Comparison of ENCODE assay signal across 1 cellular context in the genomic region with DNA sequence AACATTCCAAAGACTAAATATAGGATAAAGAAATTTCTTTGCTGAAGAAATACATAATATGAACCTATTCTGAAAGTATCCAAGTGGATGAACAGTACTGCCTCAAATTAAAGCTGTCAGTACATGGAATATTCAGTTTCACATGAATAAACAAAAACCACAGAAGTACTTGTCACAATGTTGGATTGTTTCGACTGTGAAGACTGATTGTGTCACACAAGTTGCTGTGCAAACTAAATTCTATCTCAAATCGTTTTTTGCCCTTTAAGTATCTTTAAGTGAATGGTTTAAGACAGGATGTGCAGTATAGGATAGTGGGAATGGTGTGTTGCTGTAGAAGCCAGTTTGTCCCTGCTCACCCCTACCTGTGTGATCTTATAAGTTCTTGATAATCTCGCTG.
TF ChIP-seq lines count a peak whose summit lies in the region.

No MANE protein-coding gene starts in this region.

TF ChIP-seq in IMR-90, 13 proteins besides CTCF, POLR2A, EP300 and RAD21 (continued from another document):
- TF ChIP-seq, protein P1, sequence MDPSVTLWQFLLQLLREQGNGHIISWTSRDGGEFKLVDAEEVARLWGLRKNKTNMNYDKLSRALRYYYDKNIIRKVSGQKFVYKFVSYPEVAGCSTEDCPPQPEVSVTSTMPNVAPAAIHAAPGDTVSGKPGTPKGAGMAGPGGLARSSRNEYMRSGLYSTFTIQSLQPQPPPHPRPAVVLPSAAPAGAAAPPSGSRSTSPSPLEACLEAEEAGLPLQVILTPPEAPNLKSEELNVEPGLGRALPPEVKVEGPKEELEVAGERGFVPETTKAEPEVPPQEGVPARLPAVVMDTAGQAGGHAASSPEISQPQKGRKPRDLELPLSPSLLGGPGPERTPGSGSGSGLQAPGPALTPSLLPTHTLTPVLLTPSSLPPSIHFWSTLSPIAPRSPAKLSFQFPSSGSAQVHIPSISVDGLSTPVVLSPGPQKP (IDR thresholded peaks at IDR 0.05; ENCODE audit: borderline replicate concordance, low read depth, low read length): no peak
- TF ChIP-seq CHD1 (IDR thresholded peaks at IDR 0.05; ENCODE audit: low read depth, low read length) (no peak), BHLHE40 (IDR thresholded peaks at IDR 0.05; ENCODE audit: low read depth, low read length) (no peak), MAFK (IDR thresholded peaks at IDR 0.05; ENCODE audit: low read depth, low read length) (no peak), FOS (IDR thresholded peaks at IDR 0.05; ENCODE audit: low read depth, low read length) (no peak), RCOR1 (IDR thresholded peaks at IDR 0.05; ENCODE audit: insufficient replicate concordance, low read length) (no peak)
